25 cellular contexts compared by ENCODE assay signal in genomic region chr10:132883391-132883881, GRCh38. TPM values are rescaled to one million over a fixed set of nuclear protein-coding genes. Genes with fewer than 3 reads are reported as not detected.
DNase-seq lines count a peak whose midpoint lies in the region; ATAC-seq and TF ChIP-seq lines count a peak whose summit lies in the region.
"Had no signal": no experiment of that assay in that cellular context is flagged by ENCODE, and none has a peak within 500 bp of the region (broad histone marks: within the 10 kb centered on the region; RNA-seq: fewer than 3 reads in every experiment).

No MANE protein-coding gene starts in this region.

- no peaks in the 10 kb centered on the region for H3K36me3 ChIP-seq in RWPE2 (ENCODE audit: low read depth)
- no peaks in the 10 kb centered on the region for H3K36me3 ChIP-seq in spleen
- H3K36me3 ChIP-seq: brain microvascular endothelial cell, prostate gland, uterus had no signal

- DNase-seq in activated effector memory CD4-positive, alpha-beta T cell treated with anti-CD3 and anti-CD28 coated beads, Interleukin-2, amount 50 U/mL, for 16 hours: peak; percentile 45
- no peak for DNase-seq in activated effector memory CD4-positive, alpha-beta T cell treated with Interleukin-2 at 50 U/mL for 16 hours
- DNase-seq in RWPE2 (ENCODE audit: low spot score): peak; percentile 34
- peak; percentile 16 for DNase-seq in left ventricle myocardium superior
- DNase-seq in spleen: peak; percentile 54
- DNase-seq in mucosa of gallbladder (ENCODE audit: low spot score): no peak
- DNase-seq: activated CD4-positive, alpha-beta T cell treated with anti-CD3 and anti-CD28 coated beads, Interleukin-2, amount 50 U/mL, for 48 hours; activated CD4-positive, CD25-positive, alpha-beta regulatory T cell; activated gamma-delta T cell; brain microvascular endothelial cell; CD8-positive, alpha-beta T cell; DMS53; H7; NCI-H187; NCI-H526; RPMI8226; SK-N-SH; stimulated activated CD4-positive, alpha-beta T cell treated with anti-CD3 and anti-CD28 coated beads, Interleukin-1b, Interleukin-23, amount 100 ng/mL, for 48 hours had no signal

- no peaks in the 10 kb centered on the region for H3K4me1 ChIP-seq in RWPE2 (ENCODE audit: insufficient read depth, poor library complexity, severe bottlenecking)
- peaks cover 0 to 4% (median 0%) of the 10 kb centered on the region in 6 donors for H3K4me1 ChIP-seq in spleen
- H3K4me1 ChIP-seq: prostate gland had no signal

- no peak for ATAC-seq in RWPE2 (ENCODE audit: low read depth)
- ATAC-seq in left ventricle myocardium superior: no peak
- no peak for ATAC-seq in GM18858 (IDR thresholded peaks at IDR 0.05; ENCODE audit: unreplicated experiment)
- no peak for ATAC-seq in GM21786 (IDR thresholded peaks at IDR 0.05; ENCODE audit: unreplicated experiment)
- ATAC-seq: CD8-positive, alpha-beta T cell; GM12878 had no signal

- H3K27me3 ChIP-seq in RWPE2 (ENCODE audit: insufficient read depth, poor library complexity, severe bottlenecking) (peaks cover 10% of the 10 kb centered on the region), spleen (replicated peaks in 1 of 7) (peaks cover 0 to 53% (median 6%) of the 10 kb centered on the region in 7 donors)
- H3K27me3 ChIP-seq: uterus had no signal

- intact Hi-C loops in left ventricle myocardium superior (cut with micrococcal nuclease): no loop called here
- intact Hi-C loops in spleen (cut with DNase I; ENCODE audit: low total_unique reads): no loop called here

- H3K9me3 ChIP-seq in RWPE2 (ENCODE audit: severe bottlenecking) (no peaks in the 10 kb centered on the region), spleen (no peaks in the 10 kb centered on the region)
- H3K9me3 ChIP-seq: prostate gland, SK-N-SH, uterus had no signal

- TF ChIP-seq CTCF in RWPE2 (IDR thresholded peaks at IDR 0.05; ENCODE audit: poor library complexity, severe bottlenecking) (no peak), spleen (IDR thresholded peaks at IDR 0.05 in 8 of 11, conservative IDR thresholded peaks at IDR 0.05 in 3 of 11) (no peak)

- H3K4me3 ChIP-seq in RWPE2 (ENCODE audit: severe bottlenecking): no peak overlapping the region
- no peak overlapping the region for H3K4me3 ChIP-seq in spleen
- H3K4me3 ChIP-seq: GM12878, prostate gland, skin epidermis, uterus had no signal

- no peak for TF ChIP-seq POLR2A in spleen (IDR thresholded peaks at IDR 0.05)

- WGBS in spleen, 5 donors: 69 to 81% (median 76%) methylated on average over 12 to 20 of the region's 20 CpGs

- H3K27ac ChIP-seq in RWPE2 (ENCODE audit: poor library complexity, severe bottlenecking) (no peak overlapping the region), spleen (no peak overlapping the region)
- H3K27ac ChIP-seq: brain microvascular endothelial cell, prostate gland, skin epidermis, uterus had no signal

RNA-seq across cellular contexts. Expression of gene CFAP46, which starts 58.9 kb away (rescaled TPM):
- 1.5 TPM for total RNA-seq in left ventricle myocardium superior
- 1 to 10 TPM in 1 of 7 donors, under 1 TPM in 5, not detected in 1; 0.09 to 1.1 (median 0.45) TPM for total RNA-seq in spleen
- under 1 TPM in 2 of 3 donors, not detected in 1; 0.03 to 0.08 TPM for polyA plus RNA-seq in spleen
- 1.0 TPM for total RNA-seq in mucosa of gallbladder
- total RNA-seq: CD8-positive, alpha-beta T cell; GM12878; subcutaneous adipose tissue had no signal

Comparison
In these comparisons a context has a peak if more than half of its experiments do, and no peak if none do; other contexts are left out.
1. DNase-seq: peak in activated effector memory CD4-positive, alpha-beta T cell treated with anti-CD3 and anti-CD28 coated beads, Interleukin-2, amount 50 U/mL, for 16 hours (single experiment), RWPE2 (single experiment), left ventricle myocardium superior (single experiment) and spleen (single experiment); none in activated effector memory CD4-positive, alpha-beta T cell treated with Interleukin-2 at 50 U/mL for 16 hours (single experiment) and mucosa of gallbladder (single experiment).